17 cellular contexts compared by ENCODE assay signal in the genomic region with DNA sequence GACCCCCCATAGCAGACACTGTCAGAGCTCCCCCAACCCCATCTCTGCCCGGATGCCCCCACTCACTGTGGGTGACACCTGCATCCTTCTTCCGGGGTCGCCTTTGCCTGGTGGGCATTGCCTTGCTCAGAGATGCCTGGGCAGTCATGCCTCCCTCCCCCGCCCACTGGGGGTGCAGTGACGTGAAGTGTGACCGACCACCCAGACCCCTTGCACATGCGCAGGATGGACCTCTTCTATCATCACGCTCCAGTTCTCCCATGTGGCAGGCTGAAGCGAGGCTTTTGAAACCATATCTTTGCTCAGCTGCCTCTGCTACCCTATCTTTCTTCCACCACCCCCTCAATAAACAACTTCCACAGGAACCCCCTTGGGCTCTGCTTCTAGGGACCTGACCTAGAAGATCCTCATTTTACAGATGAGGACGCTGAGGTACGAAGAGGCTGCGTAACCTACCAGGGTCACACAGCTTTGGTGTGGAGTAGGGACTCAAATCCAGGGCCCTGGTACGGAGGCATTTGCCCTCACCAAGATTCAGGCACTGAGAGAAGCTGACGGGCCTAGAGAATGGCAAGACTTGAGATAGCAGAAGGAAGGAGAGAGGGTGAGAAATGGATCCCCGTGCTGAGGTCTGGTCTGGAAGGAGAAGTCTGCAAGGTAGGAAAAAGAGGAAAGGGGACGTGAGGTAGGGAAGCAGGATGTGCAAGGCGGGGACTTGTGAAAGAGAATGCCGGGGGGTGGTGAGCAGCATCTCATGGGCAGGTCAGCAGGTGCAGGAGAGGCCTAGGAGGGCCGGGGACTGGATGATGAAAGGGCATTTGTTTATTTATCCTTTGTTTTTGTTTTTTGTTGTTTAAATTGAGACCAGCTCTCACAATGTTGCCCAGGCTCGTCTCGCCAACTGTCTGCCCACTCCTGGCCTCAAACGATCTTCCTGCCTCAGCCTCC. TPM values are rescaled to one million over a fixed set of nuclear protein-coding genes. Genes with fewer than 3 reads are reported as not detected.
A peak's percentile ranks its signal among the peaks of the same experiment; 100 is the strongest.
DNase-seq lines count a peak whose midpoint lies in the region; ATAC-seq and TF ChIP-seq lines count a peak whose summit lies in the region.
"Had no signal": no experiment of that assay in that cellular context is flagged by ENCODE, and none has a peak within 500 bp of the region (broad histone marks: within the 10 kb centered on the region; RNA-seq: fewer than 3 reads in every experiment).

No MANE protein-coding gene starts in this region.

- no peak for TF ChIP-seq CTCF in HEK293 (tag by site-specific recombination; IDR thresholded peaks at IDR 0.05)

- no peak overlapping the region for H4K91ac ChIP-seq in neuronal stem cell (ENCODE audit: low read depth, low read length, poor library complexity)

- no peak overlapping the region for H3K4me3 Mint-ChIP-seq in T-helper 1 cell treated with Interleukin-12 subunit alpha and Interleukin-12 subunit beta and Interleukin-4 antibody, amounts not matched to agents 30 μg/mL and 1 μg/mL, for 36 hours
- H3K4me3 Mint-ChIP-seq in activated naive CD8-positive, alpha-beta T cell treated with anti-CD3 and anti-CD28 coated beads for 36 hours: peak overlapping the region; percentile 66

- no peaks in the 10 kb centered on the region for H3K4me1 ChIP-seq in HEK293 (ENCODE audit: control insufficient read depth, insufficient read depth, low read length)
- peaks cover 0 to 9% of the 10 kb centered on the region in 2 donors for H3K4me1 ChIP-seq in neuronal stem cell (ENCODE audit: control insufficient read depth in 2 of 2, insufficient read depth in 1 of 2, low read depth in 1 of 2, low read length in 2 of 2)
- H3K4me1 ChIP-seq: testis had no signal

- H3K79me1 ChIP-seq in neuronal stem cell (ENCODE audit: low read depth, low read length): no peaks in the 10 kb centered on the region

- H3K27ac ChIP-seq in HEK293 (ENCODE audit: extremely low read depth, low read depth, low read length) (no peak overlapping the region), neuronal stem cell (replicated peaks; ENCODE audit: low read length) (no peak overlapping the region)
- H3K27ac ChIP-seq: KMS-11, testis had no signal

- ATAC-seq in GM18867 (IDR thresholded peaks at IDR 0.05; ENCODE audit: unreplicated experiment): no peak

- no peaks in the 10 kb centered on the region for H3K27me3 Mint-ChIP-seq in T-helper 1 cell treated with Interleukin-12 subunit alpha and Interleukin-12 subunit beta and Interleukin-4 antibody, amounts not matched to agents 30 μg/mL and 1 μg/mL, for 36 hours (ENCODE audit: low read depth)
- H3K27me3 Mint-ChIP-seq in activated naive CD8-positive, alpha-beta T cell treated with anti-CD3 and anti-CD28 coated beads for 36 hours: no peaks in the 10 kb centered on the region

- DNase-seq in T-helper 1 cell: no peak
- no peak for DNase-seq in activated naive CD8-positive, alpha-beta T cell treated with anti-CD3 and anti-CD28 coated beads for 36 hours
- DNase-seq in neuronal stem cell (ENCODE audit: low spot score): no peak
- DNase-seq in hippocampal formation (lab: John Stamatoyannopoulos, UW): no peak
- DNase-seq in NCI-H345 (lab: John Stamatoyannopoulos, UW): no peak
- DNase-seq: 8988T; activated CD8-positive, alpha-beta memory T cell treated with anti-CD3 and anti-CD28 coated beads, Interleukin-2, amount 50 U/mL, for 4 hours; DMS153; midbrain; NCI-H2107; testis had no signal

- no peaks in the 10 kb centered on the region for H3K9me3 Mint-ChIP-seq in T-helper 1 cell treated with Interleukin-12 subunit alpha and Interleukin-12 subunit beta and Interleukin-4 antibody, amounts not matched to agents 30 μg/mL and 1 μg/mL, for 36 hours
- H3K9me3 Mint-ChIP-seq in activated naive CD8-positive, alpha-beta T cell treated with anti-CD3 and anti-CD28 coated beads for 36 hours: peaks cover 6% of the 10 kb centered on the region

- H2BK5ac ChIP-seq in neuronal stem cell (ENCODE audit: low read length): no peak overlapping the region

- CTCF ChIA-PET in HEK293 (lab: Yijun Ruan, JAX): interaction anchor here (0.7 kb wide), 1 partner anchor 644 kb away, joined by 3 read pairs; no protein-coding TSS in a partner anchor

- peaks cover 50% of the 10 kb centered on the region for H3K36me3 Mint-ChIP-seq in T-helper 1 cell treated with Interleukin-12 subunit alpha and Interleukin-12 subunit beta and Interleukin-4 antibody, amounts not matched to agents 30 μg/mL and 1 μg/mL, for 36 hours (ENCODE audit: low read depth)
- H3K36me3 Mint-ChIP-seq in activated naive CD8-positive, alpha-beta T cell treated with anti-CD3 and anti-CD28 coated beads for 36 hours: peaks cover 52% of the 10 kb centered on the region

- H3K36me3 ChIP-seq in HEK293 (ENCODE audit: control insufficient read depth in 2 of 2, insufficient read depth in 1 of 2, low read length in 2 of 2) (no peaks in the 10 kb centered on the region), neuronal stem cell (replicated peaks in 1 of 2; ENCODE audit: control insufficient read depth in 2 of 2, insufficient read depth in 2 of 2, low read length in 2 of 2) (no peaks in the 10 kb centered on the region)

- no peak overlapping the region for H2BK15ac ChIP-seq in neuronal stem cell (ENCODE audit: low read length)

- H2AK5ac ChIP-seq in neuronal stem cell (ENCODE audit: low read depth, low read length): peak overlapping the region; percentile 48

- H3K27ac Mint-ChIP-seq in T-helper 1 cell treated with Interleukin-12 subunit alpha and Interleukin-12 subunit beta and Interleukin-4 antibody, amounts not matched to agents 30 μg/mL and 1 μg/mL, for 36 hours: peak overlapping the region; percentile 0
- H3K27ac Mint-ChIP-seq in activated naive CD8-positive, alpha-beta T cell treated with anti-CD3 and anti-CD28 coated beads for 36 hours: peak overlapping the region; percentile 87

- H3K4ac ChIP-seq in neuronal stem cell (ENCODE audit: low read length): no peak overlapping the region

- H4K8ac ChIP-seq in neuronal stem cell (ENCODE audit: low read depth, low read length): no peak overlapping the region

- peaks cover 51% of the 10 kb centered on the region for H3K4me1 Mint-ChIP-seq in T-helper 1 cell treated with Interleukin-12 subunit alpha and Interleukin-12 subunit beta and Interleukin-4 antibody, amounts not matched to agents 30 μg/mL and 1 μg/mL, for 36 hours (ENCODE audit: low read depth)
- H3K4me1 Mint-ChIP-seq in activated naive CD8-positive, alpha-beta T cell treated with anti-CD3 and anti-CD28 coated beads for 36 hours: peaks cover 86% of the 10 kb centered on the region

- H3K4me3 ChIP-seq in HEK293 (ENCODE audit: low read depth, low read length): no peak overlapping the region
- H3K4me3 ChIP-seq in neuronal stem cell (ENCODE audit: low read length in 2 of 2): peak overlapping the region in 1 of 2 donors; percentile 30
- H3K4me3 ChIP-seq: testis had no signal

- H2BK12ac ChIP-seq in neuronal stem cell (ENCODE audit: low read length): peak overlapping the region; percentile 46

- no peaks in the 10 kb centered on the region for H3K9me3 ChIP-seq in HEK293 (ENCODE audit: control insufficient read depth, insufficient read depth, low read depth, low read length)
- H3K9me3 ChIP-seq in neuronal stem cell (replicated peaks in 1 of 2; ENCODE audit: control insufficient read depth in 2 of 2, insufficient read depth in 1 of 2, low read depth in 1 of 2, low read length in 2 of 2): no peaks in the 10 kb centered on the region
- H3K9me3 ChIP-seq: testis had no signal

- no CpG with 5 or more reads among the region's 22 CpGs for WGBS in neuronal stem cell (ENCODE audit: extremely low coverage in 2 of 2, insufficient read length in 2 of 2, insufficient replicate concordance in 1 of 2), 2 donors

- peaks cover 0 to 20% (median 0%) of the 10 kb centered on the region in 3 experiments for H3K27me3 ChIP-seq in neuronal stem cell (ENCODE audit: control insufficient read depth in 3 of 3, insufficient read depth in 3 of 3, low read depth in 1 of 3, low read length in 3 of 3)
- H3K27me3 ChIP-seq: testis had no signal

- peak overlapping the region; percentile 75 for H3K23ac ChIP-seq in neuronal stem cell (ENCODE audit: low read depth, low read length, poor library complexity)

- POLR2A ChIA-PET in HEK293 (lab: Yijun Ruan, JAX): interaction anchor here (0.5 to 0.8 kb wide), 2 partner anchors 14 to 182 kb away, joined by 3 to 4 read pairs; a partner anchor contains a TSS

- H3K18ac ChIP-seq in neuronal stem cell (ENCODE audit: low read length): peak overlapping the region; percentile 44

- no peak overlapping the region for H2AFZ ChIP-seq in neuronal stem cell (ENCODE audit: low read length)

- H2BK120ac ChIP-seq in neuronal stem cell (ENCODE audit: low read depth, low read length): no peak overlapping the region

- H3K14ac ChIP-seq in neuronal stem cell (ENCODE audit: low read length): no peak overlapping the region

- peak overlapping the region; percentile 15 for H3K9ac ChIP-seq in neuronal stem cell (ENCODE audit: low read depth, low read length, poor library complexity)
- H3K9ac ChIP-seq: KMS-11 had no signal

- H3K4me2 ChIP-seq in neuronal stem cell (ENCODE audit: insufficient read depth, low read length, poor library complexity, severe bottlenecking): no peak overlapping the region
- H3K4me2 ChIP-seq: KMS-11 had no signal

TF ChIP-seq in HEK293, 187 proteins besides CTCF, POLR2A, EP300 and RAD21:
- TF ChIP-seq ZNF23 (tag by site-specific recombination; IDR thresholded peaks at IDR 0.05; ENCODE audit: borderline replicate concordance): no peak
- 0 out of 2 replicates have a peak, but pooled peaks have one; percentile 24 for TF ChIP-seq ZNF10 (tag by site-specific recombination; IDR thresholded peaks at IDR 0.05)
- TF ChIP-seq, protein P1, sequence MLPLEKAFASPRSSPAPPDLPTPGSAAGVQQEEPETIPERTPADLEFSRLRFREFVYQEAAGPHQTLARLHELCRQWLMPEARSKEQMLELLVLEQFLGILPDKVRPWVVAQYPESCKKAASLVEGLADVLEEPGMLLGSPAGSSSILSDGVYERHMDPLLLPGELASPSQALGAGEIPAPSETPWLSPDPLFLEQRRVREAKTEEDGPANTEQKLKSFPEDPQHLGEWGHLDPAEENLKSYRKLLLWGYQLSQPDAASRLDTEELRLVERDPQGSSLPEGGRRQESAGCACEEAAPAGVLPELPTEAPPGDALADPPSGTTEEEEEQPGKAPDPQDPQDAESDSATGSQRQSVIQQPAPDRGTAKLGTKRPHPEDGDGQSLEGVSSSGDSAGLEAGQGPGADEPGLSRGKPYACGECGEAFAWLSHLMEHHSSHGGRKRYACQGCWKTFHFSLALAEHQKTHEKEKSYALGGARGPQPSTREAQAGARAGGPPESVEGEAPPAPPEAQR (tag by site-specific recombination; IDR thresholded peaks at IDR 0.05): no peak
- TF ChIP-seq ZSCAN23 (tag by site-specific recombination; IDR thresholded peaks at IDR 0.05): no peak
- TF ChIP-seq MEIS1 (CRISPR knock-in tag; IDR thresholded peaks at IDR 0.05; ENCODE audit: borderline replicate concordance): no peak
- no peak for TF ChIP-seq ZBTB48 (tag by site-specific recombination; IDR thresholded peaks at IDR 0.05)

RNA-seq across cellular contexts. Expression of a gene that starts 14.4 kb away (rescaled TPM):
- total RNA-seq in activated naive CD8-positive, alpha-beta T cell treated with anti-CD3 and anti-CD28 coated beads for 36 hours: 100 to 1,000 TPM; 142 to 151 TPM
- polyA plus RNA-seq in neuronal stem cell (2013, experiment 1 of 2): 0.06 TPM
- 0.39 TPM for polyA plus RNA-seq in neuronal stem cell (2013, experiment 2 of 2)

RNA-seq across cellular contexts. Expression of a gene that starts 42.0 kb away (rescaled TPM):
- under 1 TPM in 1 of 2 experiments, not detected in 1; 0.12 TPM for total RNA-seq in activated naive CD8-positive, alpha-beta T cell treated with anti-CD3 and anti-CD28 coated beads for 36 hours
- polyA plus RNA-seq in neuronal stem cell (2013, experiment 1 of 2): not detected
- not detected for polyA plus RNA-seq in neuronal stem cell (2013, experiment 2 of 2)
- total RNA-seq: epithelial cell of proximal tubule; T-helper 1 cell treated with Interleukin-12 subunit alpha and Interleukin-12 subunit beta and Interleukin-4 antibody, amounts not matched to agents 30 ng/mL and 1 ng/mL, for 36 hours had no signal
